23 cellular contexts compared by ENCODE assay signal in genomic region chr4:36316544-36317082, GRCh38. TPM values are rescaled to one million over a fixed set of nuclear protein-coding genes. Genes with fewer than 3 reads are reported as not detected.
A peak's percentile ranks its signal among the peaks of the same experiment; 100 is the strongest.
DNase-seq lines count a peak whose midpoint lies in the region; ATAC-seq, FAIRE-seq and TF ChIP-seq lines count a peak whose summit lies in the region.
"Had no signal": no experiment of that assay in that cellular context is flagged by ENCODE, and none has a peak within 500 bp of the region (broad histone marks: within the 10 kb centered on the region; RNA-seq: fewer than 3 reads in every experiment).

No MANE protein-coding gene starts in this region.

- H3K9me3 ChIP-seq in gastroesophageal sphincter, result no peaks in the 10 kb centered on the region
- H3K9me3 ChIP-seq: colonic mucosa, lower lobe of right lung, ovary, sigmoid colon, SJCRH30, stomach, upper lobe of left lung had no signal

- FAIRE-seq in D721Med (lab: Jason Lieb, UNC), result peak; percentile 11
- FAIRE-seq in H54 (lab: Jason Lieb, UNC), result no peak
- FAIRE-seq: islet of Langerhans had no signal

- no peak for TF ChIP-seq CTCF in D721Med (IDR thresholded peaks at IDR 0.05; ENCODE audit: insufficient read depth, missing control alignments)
- no peak for TF ChIP-seq CTCF in astrocyte of the cerebellum (IDR thresholded peaks at IDR 0.05; ENCODE audit: low read depth, low read length, missing control alignments)
- TF ChIP-seq CTCF in omental fat pad (IDR thresholded peaks at IDR 0.05), result no peak
- TF ChIP-seq CTCF in gastroesophageal sphincter (IDR thresholded peaks at IDR 0.05), result no peak
- TF ChIP-seq CTCF in GM10266 (IDR thresholded peaks at IDR 0.05; ENCODE audit: control insufficient read depth, insufficient read depth, low read depth, missing control alignments), result no peak

- no peaks in the 10 kb centered on the region for H3K27me3 ChIP-seq in gastroesophageal sphincter
- H3K27me3 ChIP-seq: colonic mucosa, hepatocyte, ovary, sigmoid colon, SJCRH30, stomach, upper lobe of left lung had no signal

- TF ChIP-seq POLR2A in H54 (IDR thresholded peaks at IDR 0.05; ENCODE audit: low read depth, low read length), result no peak
- TF ChIP-seq POLR2A in gastroesophageal sphincter (IDR thresholded peaks at IDR 0.05), result no peak

- no peaks in the 10 kb centered on the region for H3K36me3 ChIP-seq in gastroesophageal sphincter
- H3K36me3 ChIP-seq: colonic mucosa, lower lobe of right lung, ovary, sigmoid colon, SJCRH30, stomach, upper lobe of left lung had no signal

- H3K4me3 ChIP-seq in astrocyte of the cerebellum (ENCODE audit: low read depth, low read length) (no peak overlapping the region), gastroesophageal sphincter (no peak overlapping the region)
- H3K4me3 ChIP-seq: colonic mucosa, hepatocyte, lower lobe of right lung, ovary, sigmoid colon, SJCRH30, stomach, upper lobe of left lung had no signal

- no peak for TF ChIP-seq EP300 in gastroesophageal sphincter (IDR thresholded peaks at IDR 0.05)

- H3K27ac ChIP-seq in gastroesophageal sphincter, result no peak overlapping the region
- H3K27ac ChIP-seq: colonic mucosa, hepatocyte, lower lobe of right lung, ovary, sigmoid colon, SJCRH30, stomach, upper lobe of left lung had no signal

- ATAC-seq in omental fat pad (ENCODE audit: low FRiP score), result peak; percentile 60
- no peak for ATAC-seq in HG02840 (IDR thresholded peaks at IDR 0.05; ENCODE audit: low FRiP score, unreplicated experiment)
- ATAC-seq in gastroesophageal sphincter, result no peak
- ATAC-seq in GM21367 (IDR thresholded peaks at IDR 0.05; ENCODE audit: unreplicated experiment), result no peak
- ATAC-seq: lower lobe of right lung had no signal

- in situ Hi-C loops in astrocyte of the cerebellum (cut with HindIII; ENCODE audit: low sequenced_read_pairs), result no loop called here

- no peaks in the 10 kb centered on the region for H3K4me1 ChIP-seq in gastroesophageal sphincter
- H3K4me1 ChIP-seq: colonic mucosa, sigmoid colon, SJCRH30, stomach had no signal

- DNase-seq in D721Med (ENCODE audit: insufficient read length, low spot score) (no peak), H54 (ENCODE audit: insufficient read length, low spot score) (peak; percentile 2), astrocyte of the cerebellum (ENCODE audit: low read depth) (peak; percentile 22), omental fat pad (ENCODE audit: low spot score) (no peak), GM10266 (ENCODE audit: extremely low spot score) (no peak)
- DNase-seq: activated CD4-positive, alpha-beta T cell treated with anti-CD3 and anti-CD28 coated beads, Interleukin-2, amount 50 U/mL, for 48 hours; colonic mucosa; GOT3; lower lobe of right lung; NCI-H1436; NCI-H69; ovary; sigmoid colon; SJCRH30; stomach; upper lobe of left lung had no signal

RNA-seq across cellular contexts. Expression of gene DTHD1, which starts 35.2 kb away (rescaled TPM):
- 1 to 10 TPM in 3 of 4 donors, under 1 TPM in 1; 0.84 to 3.0 (median 1.2) TPM for total RNA-seq in omental fat pad
- total RNA-seq in gastroesophageal sphincter, result under 1 TPM in 2 of 4 donors, not detected in 2; 0.15 to 0.81 TPM
- total RNA-seq: Daoy, hepatocyte, M059J, SJCRH30 had no signal

Comparison
In these comparisons a context has a peak if more than half of its experiments do, and no peak if none do; other contexts are left out.
1. DNase-seq: peak in H54 (single experiment) and astrocyte of the cerebellum (single experiment); none in D721Med (single experiment), omental fat pad (single experiment) and GM10266 (single experiment).